In genomic region chr15:39498642-39499041, GRCh38 we compare ENCODE assay signal across 32 cellular contexts.
DNase-seq lines count a peak whose midpoint lies in the region; ATAC-seq and TF ChIP-seq lines count a peak whose summit lies in the region.
"Had no signal": no experiment of that assay in that cellular context is flagged by ENCODE, and none has a peak within 500 bp of the region (broad histone marks: within the 10 kb centered on the region; RNA-seq: fewer than 3 reads in every experiment).

No MANE protein-coding gene starts in this region.

- H3K4me2 ChIP-seq in GM23248 (ENCODE audit: unreplicated experiment), result no peak overlapping the region
- H3K4me2 ChIP-seq: BLaER1 treated with 17β-estradiol and CSF1 and Interleukin-3, amounts not matched to agents 10 nM and 100 nM; smooth muscle cell had no signal

- no peaks in the 10 kb centered on the region for H3K9me3 ChIP-seq in GM23248 (ENCODE audit: low read depth)
- H3K9me3 ChIP-seq in body of pancreas, result no peaks in the 10 kb centered on the region
- H3K9me3 ChIP-seq: BLaER1 treated with 17β-estradiol and CSF1 and Interleukin-3, amounts not matched to agents 10 nM and 100 nM; psoas muscle; upper lobe of left lung had no signal

- H3K4me1 Mint-ChIP-seq in activated T-helper 2 cell treated with anti-CD3 and anti-CD28 coated beads, Interferon-gamma antibody, Interleukin-2, Interleukin-4, amounts not matched to agents 10 μg/mL and 5 μg/mL and 100 μg/mL, durations not matched to agents 14 hours and 24 hours and 36 hours (ENCODE audit: low read depth), result peaks cover 17% of the 10 kb centered on the region
- H3K4me1 Mint-ChIP-seq: endodermal cell, memory B cell had no signal

- H3K4me3 ChIP-seq in GM23248, result no peak overlapping the region
- no peak overlapping the region for H3K4me3 ChIP-seq in body of pancreas
- H3K4me3 ChIP-seq: BLaER1 treated with 17β-estradiol and CSF1 and Interleukin-3, amounts not matched to agents 10 nM and 100 nM; psoas muscle; smooth muscle cell; upper lobe of left lung had no signal

- H3F3A ChIP-seq in GM23248 (ENCODE audit: insufficient read depth), result peaks cover 9% of the 10 kb centered on the region; the same call in 1 of the 2 replicates

- ATAC-seq in sciatic nerve (peak; percentile 23), body of pancreas (no peak)
- ATAC-seq: esophagus mucosa, psoas muscle had no signal

- in situ Hi-C loops in GM23248 (cut with MboI), result no loop called here

- intact Hi-C loops in sciatic nerve (cut with DNase I), result loop anchor here (5.0 kb wide), 1 partner anchor 1274 kb away; no protein-coding TSS in a partner anchor
- intact Hi-C loops in activated T-helper 2 cell treated with anti-CD3 and anti-CD28 coated beads, Interferon-gamma antibody, Interleukin-2, Interleukin-4, amounts not matched to agents 10 μg/mL and 5 μg/mL and 100 μg/mL, durations not matched to agents 14 hours and 24 hours and 36 hours (cut with micrococcal nuclease), result loop anchor here (10.0 kb wide), 2 partner anchors 84 to 784 kb away; no protein-coding TSS in a partner anchor
- intact Hi-C loops in body of pancreas (cut with DNase I), result no loop called here

- no peaks in the 10 kb centered on the region for H3K27me3 ChIP-seq in GM23248 (replicated peaks; ENCODE audit: insufficient read depth)
- no peaks in the 10 kb centered on the region for H3K27me3 ChIP-seq in body of pancreas
- H3K27me3 ChIP-seq: BLaER1 treated with 17β-estradiol and CSF1 and Interleukin-3, amounts not matched to agents 10 nM and 100 nM; upper lobe of left lung had no signal

- TF ChIP-seq CTCF in body of pancreas (IDR thresholded peaks at IDR 0.05), result no peak

- H4K20me1 ChIP-seq in GM23248 (ENCODE audit: insufficient read depth), result no peaks in the 10 kb centered on the region
- H4K20me1 ChIP-seq: BLaER1 treated with 17β-estradiol and CSF1 and Interleukin-3, amounts not matched to agents 10 nM and 100 nM had no signal

- H3K9ac ChIP-seq in GM23248, result no peak overlapping the region
- H3K9ac ChIP-seq: BLaER1 treated with 17β-estradiol and CSF1 and Interleukin-3, amounts not matched to agents 10 nM and 100 nM had no signal

- H3K9me3 Mint-ChIP-seq in activated T-helper 2 cell treated with anti-CD3 and anti-CD28 coated beads, Interferon-gamma antibody, Interleukin-2, Interleukin-4, amounts not matched to agents 10 μg/mL and 5 μg/mL and 100 μg/mL, durations not matched to agents 14 hours and 24 hours and 36 hours, result no peaks in the 10 kb centered on the region
- H3K9me3 Mint-ChIP-seq: activated T-cell treated with anti-CD3 and anti-CD28 coated beads, Interleukin-2, amount 50 U/mL, for 24 hours; dendritic cell treated with granulocyte-macrophage colony-stimulating factor and Interleukin-4, amounts not matched to agents 40 ng/mL and 50 ng/mL, for 4 days; endodermal cell; memory B cell had no signal

- TF ChIP-seq POLR2A in body of pancreas (IDR thresholded peaks at IDR 0.05), result no peak

- 48 to 53% methylated on average over 4 of the region's 4 CpGs for WGBS in GM23248 (ENCODE audit: low coverage in 1 of 2, low lambda C conversion rate in 2 of 2, missing lambda C conversion rate in 2 of 2), 2 experiments
- 90 to 92% methylated on average over 4 of the region's 4 CpGs for WGBS in body of pancreas, 2 donors

- H3K36me3 Mint-ChIP-seq in activated T-helper 2 cell treated with anti-CD3 and anti-CD28 coated beads, Interferon-gamma antibody, Interleukin-2, Interleukin-4, amounts not matched to agents 10 μg/mL and 5 μg/mL and 100 μg/mL, durations not matched to agents 14 hours and 24 hours and 36 hours (ENCODE audit: low read depth), result no peaks in the 10 kb centered on the region
- H3K36me3 Mint-ChIP-seq: memory B cell had no signal

- no peaks in the 10 kb centered on the region for H3K9me2 ChIP-seq in GM23248 (ENCODE audit: insufficient read depth)

- H3K79me2 ChIP-seq in GM23248 (ENCODE audit: insufficient read depth), result no peaks in the 10 kb centered on the region

- H3K27ac Mint-ChIP-seq in activated T-helper 2 cell treated with anti-CD3 and anti-CD28 coated beads, Interferon-gamma antibody, Interleukin-2, Interleukin-4, amounts not matched to agents 10 μg/mL and 5 μg/mL and 100 μg/mL, durations not matched to agents 14 hours and 24 hours and 36 hours, result no peak overlapping the region
- H3K27ac Mint-ChIP-seq: activated T-cell treated with anti-CD3 and anti-CD28 coated beads, Interleukin-2, amount 50 U/mL, for 24 hours; dendritic cell treated with granulocyte-macrophage colony-stimulating factor and Interleukin-4, amounts not matched to agents 40 ng/mL and 50 ng/mL, for 4 days; endodermal cell; memory B cell had no signal

- H3K4me1 ChIP-seq in GM23248 (ENCODE audit: insufficient read depth), result peaks cover 37% of the 10 kb centered on the region
- no peaks in the 10 kb centered on the region for H3K4me1 ChIP-seq in body of pancreas
- H3K4me1 ChIP-seq: BLaER1 treated with 17β-estradiol and CSF1 and Interleukin-3, amounts not matched to agents 10 nM and 100 nM; psoas muscle; upper lobe of left lung had no signal

- H3K4me3 Mint-ChIP-seq in activated T-helper 2 cell treated with anti-CD3 and anti-CD28 coated beads, Interferon-gamma antibody, Interleukin-2, Interleukin-4, amounts not matched to agents 10 μg/mL and 5 μg/mL and 100 μg/mL, durations not matched to agents 14 hours and 24 hours and 36 hours (ENCODE audit: low read depth), result no peak overlapping the region
- H3K4me3 Mint-ChIP-seq: activated T-cell treated with anti-CD3 and anti-CD28 coated beads, Interleukin-2, amount 50 U/mL, for 24 hours; dendritic cell treated with granulocyte-macrophage colony-stimulating factor and Interleukin-4, amounts not matched to agents 40 ng/mL and 50 ng/mL, for 4 days; endodermal cell; memory B cell had no signal

- DNase-seq in GM23248, result no peak
- peak; percentile 29 for DNase-seq in amniotic epithelial cell (ENCODE audit: low read depth)
- peak; percentile 18 for DNase-seq in fibroblast of the conjunctiva (ENCODE audit: low read depth)
- DNase-seq in sciatic nerve (ENCODE audit: low spot score), result no peak
- DNase-seq in A172 (ENCODE audit: low spot score), result no peak
- no peak for DNase-seq in activated T-helper 2 cell treated with anti-CD3 and anti-CD28 coated beads, Interferon-gamma antibody, Interleukin-2, Interleukin-4, amounts not matched to agents 10 μg/mL and 5 μg/mL and 100 μg/mL, durations not matched to agents 14 hours and 24 hours and 36 hours (ENCODE audit: low spot score)
- no peak for DNase-seq in body of pancreas
- no peak for DNase-seq in activated gamma-delta T cell (lab: John Stamatoyannopoulos, UW)
- DNase-seq: activated CD4-positive, alpha-beta T cell treated with anti-CD3 and anti-CD28 coated beads for 48 hours; activated T-cell treated with anti-CD3 and anti-CD28 coated beads, Interleukin-2, amount 50 U/mL, for 24 hours; amygdala; COR-L47; endodermal cell; GDM1; H7; kidney glomerular epithelial cell; NCI-H1105 treated with DMSO at 0.1 percent for 48 hours; NCI-H1930; NCI-H526; psoas muscle; SHP77 treated with DMSO at 0.1 percent for 48 hours; stimulated activated CD4-positive, alpha-beta T cell treated with anti-CD3 and anti-CD28 coated beads, Interleukin-1b, Interleukin-23, amount 100 ng/mL, for 48 hours; stimulated activated CD8-positive, alpha-beta memory T cell treated with anti-CD3 and anti-CD28 coated beads, Interleukin-4, amount 100 ng/mL, for 48 hours; SW 1271; T1000; upper lobe of left lung; WERI-Rb-1 had no signal

- H3K27ac ChIP-seq in GM23248 (peak overlapping the region; percentile 8; the same call in 1 of the 2 replicates), body of pancreas (no peak overlapping the region)
- H3K27ac ChIP-seq: BLaER1 treated with 17β-estradiol and CSF1 and Interleukin-3, amounts not matched to agents 10 nM and 100 nM; psoas muscle; upper lobe of left lung; WERI-Rb-1 had no signal

- H3K36me3 ChIP-seq in GM23248 (ENCODE audit: low read depth) (no peaks in the 10 kb centered on the region), body of pancreas (replicated peaks in 1 of 2; ENCODE audit: insufficient read depth in 1 of 2, low read depth in 2 of 2) (no peaks in the 10 kb centered on the region)
- H3K36me3 ChIP-seq: BLaER1 treated with 17β-estradiol and CSF1 and Interleukin-3, amounts not matched to agents 10 nM and 100 nM; upper lobe of left lung; WERI-Rb-1 had no signal

- H2AFZ ChIP-seq in GM23248, result 0 out of 2 replicates have a peak overlapping the region, but pooled peaks have one; percentile 23

- peaks cover 15% of the 10 kb centered on the region for H3K27me3 Mint-ChIP-seq in activated T-helper 2 cell treated with anti-CD3 and anti-CD28 coated beads, Interferon-gamma antibody, Interleukin-2, Interleukin-4, amounts not matched to agents 10 μg/mL and 5 μg/mL and 100 μg/mL, durations not matched to agents 14 hours and 24 hours and 36 hours (ENCODE audit: low read depth)

Comparison
In these comparisons a context has a peak if more than half of its experiments do, and no peak if none do; other contexts are left out.
1. DNase-seq: peak in amniotic epithelial cell (single experiment) and fibroblast of the conjunctiva (single experiment); none in GM23248 (single experiment), sciatic nerve (single experiment), A172 (single experiment), activated T-helper 2 cell treated with anti-CD3 and anti-CD28 coated beads, Interferon-gamma antibody, Interleukin-2, Interleukin-4, amounts not matched to agents 10 μg/mL and 5 μg/mL and 100 μg/mL, durations not matched to agents 14 hours and 24 hours and 36 hours (single experiment), body of pancreas (0 of 4) and activated gamma-delta T cell (single experiment).